ENCODE assay signal across 16 cellular contexts in genomic region chr15:63819645-63820044, GRCh38. TPM values are rescaled to one million over a fixed set of nuclear protein-coding genes. Genes with fewer than 3 reads are reported as not detected.
DNase-seq lines count a peak whose midpoint lies in the region; ATAC-seq, FAIRE-seq and TF ChIP-seq lines count a peak whose summit lies in the region.
"Had no signal": no experiment of that assay in that cellular context is flagged by ENCODE, and none has a peak within 500 bp of the region (broad histone marks: within the 10 kb centered on the region; RNA-seq: fewer than 3 reads in every experiment).

No MANE protein-coding gene starts in this region.

- no peak for DNase-seq in activated naive CD8-positive, alpha-beta T cell treated with anti-CD3 and anti-CD28 coated beads for 36 hours
- DNase-seq in GM12892 (ENCODE audit: insufficient read length), result no peak
- DNase-seq in urothelium cell line (ENCODE audit: low spot score), result no peak
- no peak for DNase-seq in germinal center (ENCODE audit: low spot score)
- DNase-seq: BE2C; Caco-2; CD8-positive, alpha-beta T cell; DND-41; GDM1; H9 had no signal

- H3K27ac Mint-ChIP-seq in activated naive CD8-positive, alpha-beta T cell, result no peak overlapping the region
- H3K27ac Mint-ChIP-seq in activated naive CD8-positive, alpha-beta T cell treated with anti-CD3 and anti-CD28 coated beads for 36 hours, result no peak overlapping the region
- H3K27ac Mint-ChIP-seq in activated T-helper 17 cell treated with anti-CD3 and anti-CD28 coated beads, Interleukin-2, amount 50 U/mL, for 72 hours, result no peak overlapping the region
- H3K27ac Mint-ChIP-seq: CD8-positive, alpha-beta T cell had no signal

- peak; percentile 78 for FAIRE-seq in GM12892 (lab: Jason Lieb, UNC)
- FAIRE-seq in urothelium cell line (lab: Jason Lieb, UNC), result peak; percentile 13
- FAIRE-seq: A204.1, HepG2, HTR-8/SVneo had no signal

- H3K4me1 Mint-ChIP-seq in activated naive CD8-positive, alpha-beta T cell (ENCODE audit: low read depth), result peaks cover 74% of the 10 kb centered on the region
- peaks cover 60% of the 10 kb centered on the region for H3K4me1 Mint-ChIP-seq in activated naive CD8-positive, alpha-beta T cell treated with anti-CD3 and anti-CD28 coated beads for 36 hours
- H3K4me1 Mint-ChIP-seq in activated T-helper 17 cell treated with anti-CD3 and anti-CD28 coated beads, Interleukin-2, amount 50 U/mL, for 72 hours, result peaks cover 28% of the 10 kb centered on the region

- H3K27me3 Mint-ChIP-seq in activated naive CD8-positive, alpha-beta T cell, result no peaks in the 10 kb centered on the region
- no peaks in the 10 kb centered on the region for H3K27me3 Mint-ChIP-seq in activated naive CD8-positive, alpha-beta T cell treated with anti-CD3 and anti-CD28 coated beads for 36 hours
- no peaks in the 10 kb centered on the region for H3K27me3 Mint-ChIP-seq in activated T-helper 17 cell treated with anti-CD3 and anti-CD28 coated beads, Interleukin-2, amount 50 U/mL, for 72 hours

- no peak for TF ChIP-seq POLR2A in GM12892 (IDR thresholded peaks at IDR 0.05; ENCODE audit: low read depth, low read length)

- H3K36me3 Mint-ChIP-seq in activated naive CD8-positive, alpha-beta T cell, result peaks cover 6% of the 10 kb centered on the region
- peaks cover 20% of the 10 kb centered on the region for H3K36me3 Mint-ChIP-seq in activated naive CD8-positive, alpha-beta T cell treated with anti-CD3 and anti-CD28 coated beads for 36 hours
- H3K36me3 Mint-ChIP-seq in activated T-helper 17 cell treated with anti-CD3 and anti-CD28 coated beads, Interleukin-2, amount 50 U/mL, for 72 hours (ENCODE audit: low read depth), result no peaks in the 10 kb centered on the region

- no peaks in the 10 kb centered on the region for H3K9me3 Mint-ChIP-seq in activated naive CD8-positive, alpha-beta T cell (ENCODE audit: low read depth)
- H3K9me3 Mint-ChIP-seq in activated naive CD8-positive, alpha-beta T cell treated with anti-CD3 and anti-CD28 coated beads for 36 hours, result peaks cover 5% of the 10 kb centered on the region
- H3K9me3 Mint-ChIP-seq in activated T-helper 17 cell treated with anti-CD3 and anti-CD28 coated beads, Interleukin-2, amount 50 U/mL, for 72 hours, result no peaks in the 10 kb centered on the region
- H3K9me3 Mint-ChIP-seq: CD8-positive, alpha-beta T cell had no signal

- H3K4me3 Mint-ChIP-seq in activated naive CD8-positive, alpha-beta T cell, result peak overlapping the region; percentile 14
- H3K4me3 Mint-ChIP-seq in activated naive CD8-positive, alpha-beta T cell treated with anti-CD3 and anti-CD28 coated beads for 36 hours, result no peak overlapping the region
- H3K4me3 Mint-ChIP-seq in activated T-helper 17 cell treated with anti-CD3 and anti-CD28 coated beads, Interleukin-2, amount 50 U/mL, for 72 hours, result no peak overlapping the region
- H3K4me3 Mint-ChIP-seq: H9 had no signal

- peak; percentile 48 for ATAC-seq in activated T-helper 17 cell treated with anti-CD3 and anti-CD28 coated beads, Interleukin-2, amount 50 U/mL, for 72 hours (replicated peaks)
- ATAC-seq in HG03175 (IDR thresholded peaks at IDR 0.05; ENCODE audit: unreplicated experiment), result no peak
- ATAC-seq: CD8-positive, alpha-beta T cell; HepG2 had no signal

RNA-seq across cellular contexts. Expression of gene HERC1, which starts 14.1 kb away (rescaled TPM):
- 10 to 100 TPM; 45.0 to 50.4 TPM for total RNA-seq in activated naive CD8-positive, alpha-beta T cell treated with anti-CD3 and anti-CD28 coated beads for 36 hours
- polyA plus RNA-seq in GM12892 (2012; ENCODE audit: missing spikeins), result 39.1 TPM
- total RNA-seq in activated T-helper 17 cell treated with anti-CD3 and anti-CD28 coated beads, Interleukin-2, amount 50 U/mL, for 72 hours, result 10 to 100 TPM; 55.2 to 56.7 TPM
